8 cellular contexts compared by ENCODE assay signal in the genomic region with DNA sequence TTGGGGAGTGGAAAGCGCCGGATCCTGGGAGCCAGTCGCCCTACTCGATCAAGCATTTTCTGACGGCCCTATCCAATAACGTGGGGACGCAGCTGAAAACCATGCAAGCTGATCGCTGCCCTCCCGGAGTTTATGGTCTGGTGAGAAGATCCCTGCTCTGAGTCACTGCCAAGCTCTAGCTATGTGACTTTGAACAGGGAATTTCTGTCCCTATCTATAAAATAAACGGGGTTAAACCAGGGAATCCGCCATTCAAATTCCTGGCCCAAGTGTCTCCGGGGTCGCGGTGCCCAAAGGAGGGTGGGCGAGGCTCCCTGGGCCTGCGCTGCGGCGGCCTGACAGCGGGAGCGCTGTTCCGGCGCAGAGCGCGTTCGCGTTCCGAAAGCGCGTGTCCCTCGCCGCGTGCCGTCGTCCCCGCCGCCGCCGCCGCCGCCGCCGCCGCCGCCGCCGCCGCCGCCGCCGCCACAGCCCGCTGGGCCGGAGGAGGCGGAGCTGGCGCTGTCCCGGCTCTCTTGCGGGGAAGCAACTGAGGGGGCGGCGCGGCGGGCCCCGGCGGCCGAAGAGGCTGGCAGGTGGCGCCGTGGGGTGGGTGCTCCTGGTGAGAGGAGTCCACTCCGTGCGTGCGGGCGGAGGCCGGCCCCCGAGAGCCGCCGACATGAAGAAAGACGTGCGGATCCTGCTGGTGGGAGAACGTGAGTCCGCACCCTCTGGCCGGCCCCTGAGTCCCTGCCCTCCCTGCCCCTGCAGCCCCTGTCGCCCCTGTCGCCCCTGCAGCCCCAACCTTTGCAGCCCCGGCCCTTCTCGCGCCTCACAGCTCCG. TPM values are rescaled to one million over a fixed set of nuclear protein-coding genes. Genes with fewer than 3 reads are reported as not detected.
A peak's percentile ranks its signal among the peaks of the same experiment; 100 is the strongest.
DNase-seq lines count a peak whose midpoint lies in the region; ATAC-seq, FAIRE-seq and TF ChIP-seq lines count a peak whose summit lies in the region.

A gene (plus strand): TSS at position 465 of the 819 bp plus-strand sequence. CDS start 191 bp downstream, at position 656.

- H3K36me3 ChIP-seq in kidney epithelial cell (ENCODE audit: control insufficient read depth, insufficient read depth, low read length): no peaks in the 10 kb centered on the region

- H3K27me3 ChIP-seq in kidney epithelial cell (ENCODE audit: control insufficient read depth, insufficient read depth, low read length): no peaks in the 10 kb centered on the region

- CTCF ChIA-PET in A549 (lab: Yijun Ruan, JAX) (interaction anchor here (0.6 to 3.2 kb wide), 16 partner anchors 8 to 268 kb away, joined by 3 to 13 read pairs (median 3); no protein-coding TSS in a partner anchor), activated B cell treated with CpG ODN at 0.5 μM for 24 hours (lab: Charles Lee) (interaction anchor here (1.3 to 2.1 kb wide), 4 partner anchors 9 to 177 kb away, joined by 3 to 7 read pairs (median 3); no protein-coding TSS in a partner anchor)

- H3K4me1 ChIP-seq in A549: peaks cover 16% of the 10 kb centered on the region

- peak within 1 kb of the TSS; percentile 81 to 96 for H3K27ac ChIP-seq in A549

- no peak for TF ChIP-seq RAD21 in A549 (conservative IDR thresholded peaks at IDR 0.05 in 1 of 2, IDR thresholded peaks at IDR 0.05 in 1 of 2)

- H3K36me3 Mint-ChIP-seq in activated B cell treated with CpG ODN at 0.5 μM for 24 hours (ENCODE audit: low read depth): peaks cover 5% of the 10 kb centered on the region

- TF ChIP-seq CTCF in A549 (IDR thresholded peaks at IDR 0.05) (peak; percentile 76), activated B cell treated with CpG ODN at 0.5 μM for 24 hours (IDR thresholded peaks at IDR 0.05) (no peak), kidney epithelial cell (IDR thresholded peaks at IDR 0.05; ENCODE audit: insufficient read depth, low read length, poor library complexity, severe bottlenecking) (peak; percentile 33)

- peak; percentile 84 for FAIRE-seq in A549 (lab: Jason Lieb, UNC)

- POLR2A ChIA-PET in A549 (lab: Yijun Ruan, JAX): no interaction called here
- POLR2A ChIA-PET in activated B cell treated with CpG ODN at 0.5 μM for 24 hours (lab: Charles Lee): interaction anchor here (0.6 to 2.0 kb wide), 3 partner anchors 15 to 208 kb away, joined by 3 to 5 read pairs (median 4); no protein-coding TSS in a partner anchor

- intact Hi-C loops in activated B cell treated with CpG ODN at 0.5 μM for 24 hours (cut with micrococcal nuclease): loop anchor here (1.0 to 5.0 kb wide), 3 partner anchors 15 to 1235 kb away; a partner anchor contains a TSS

- no peaks in the 10 kb centered on the region for H3K9me3 Mint-ChIP-seq in activated B cell treated with CpG ODN at 0.5 μM for 24 hours

- TF ChIP-seq EP300 in A549 (IDR thresholded peaks at IDR 0.05): 0 out of 5 replicates have a peak, but pooled peaks of 1 of the 2 experiments have one; percentile 20

- TF ChIP-seq POLR2A in A549 (IDR thresholded peaks at IDR 0.05; ENCODE audit: low read length): peak; percentile 51

- DNase-seq in A549 (ENCODE audit: low read depth in 1 of 2, low spot score in 1 of 2): peak; percentile 87
- DNase-seq in NCI-H2171 treated with DMSO at 0.1 percent for 48 hours (lab: John Stamatoyannopoulos, UW): peak; percentile 88
- peak; percentile 79 for DNase-seq in activated B cell treated with CpG ODN at 0.5 μM for 24 hours
- peak; percentile 73 for DNase-seq in central memory CD4-positive, alpha-beta T cell
- DNase-seq in kidney epithelial cell (ENCODE audit: low read depth): no peak
- peak; percentile 37 to 62 for DNase-seq in stimulated activated CD4-positive, alpha-beta T cell treated with anti-CD3 and anti-CD28 coated beads, Interleukin-15, amount 100 ng/mL, for 48 hours (ENCODE audit: low read depth in 2 of 2)

- H3K4me2 ChIP-seq in A549: peak within 1 kb of the TSS; percentile 90

- no peaks in the 10 kb centered on the region for H3K27me3 Mint-ChIP-seq in activated B cell treated with CpG ODN at 0.5 μM for 24 hours

- H3K4me3 Mint-ChIP-seq in activated B cell treated with CpG ODN at 0.5 μM for 24 hours: peak within 1 kb of the TSS; percentile 98

- H3K9me3 ChIP-seq in A549: no peaks in the 10 kb centered on the region

- H3K27ac Mint-ChIP-seq in activated B cell treated with CpG ODN at 0.5 μM for 24 hours: peak within 1 kb of the TSS; percentile 85

- H3K4me1 Mint-ChIP-seq in activated B cell treated with CpG ODN at 0.5 μM for 24 hours: peaks cover 23% of the 10 kb centered on the region

- ATAC-seq in A549 (peak; percentile 83 to 84), GM18519 (IDR thresholded peaks at IDR 0.05; ENCODE audit: low FRiP score, unreplicated experiment) (peak; percentile 45), HG03066 (IDR thresholded peaks at IDR 0.05; ENCODE audit: low read depth, unreplicated experiment) (peak; percentile 66), activated B cell treated with CpG ODN at 0.5 μM for 24 hours (ENCODE audit: low read depth) (peak; percentile 82)

- H3K4me3 ChIP-seq in A549 (peak within 1 kb of the TSS; percentile 86), kidney epithelial cell (ENCODE audit: low read depth, low read length) (peak within 1 kb of the TSS; percentile 99)

- 2% methylated on average over 68 of the region's 84 CpGs for WGBS in A549 (ENCODE audit: missing lambda C conversion rate)

TF ChIP-seq in A549, 52 proteins besides CTCF, POLR2A, EP300 and RAD21 (continues in another document):
- TF ChIP-seq TFCP2L1 (CRISPR knock-in tag; IDR thresholded peaks at IDR 0.05) (no peak), ZNF302 (CRISPR knock-in tag; IDR thresholded peaks at IDR 0.05) (no peak), CBX8 (IDR thresholded peaks at IDR 0.05) (no peak), SMC3 (IDR thresholded peaks at IDR 0.05) (0 out of 3 replicates have a peak, but pooled peaks have one; percentile 16), JUNB (IDR thresholded peaks at IDR 0.05) (no peak), JUN (IDR thresholded peaks at IDR 0.05) (peak; percentile 72 to 85; a peak in 4 of 5 replicates), NR3C1 (IDR thresholded peaks at IDR 0.05) (no peak), MAZ (IDR thresholded peaks at IDR 0.05; ENCODE audit: borderline replicate concordance, low read depth, low read length) (no peak), PHF8 (IDR thresholded peaks at IDR 0.05; ENCODE audit: borderline replicate concordance, low read depth) (0 out of 2 replicates have a peak, but pooled peaks have one; percentile 16)
- TF ChIP-seq, protein P1, sequence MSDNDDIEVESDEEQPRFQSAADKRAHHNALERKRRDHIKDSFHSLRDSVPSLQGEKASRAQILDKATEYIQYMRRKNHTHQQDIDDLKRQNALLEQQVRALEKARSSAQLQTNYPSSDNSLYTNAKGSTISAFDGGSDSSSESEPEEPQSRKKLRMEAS (IDR thresholded peaks at IDR 0.05): peak; percentile 74
- TF ChIP-seq, protein P2, sequence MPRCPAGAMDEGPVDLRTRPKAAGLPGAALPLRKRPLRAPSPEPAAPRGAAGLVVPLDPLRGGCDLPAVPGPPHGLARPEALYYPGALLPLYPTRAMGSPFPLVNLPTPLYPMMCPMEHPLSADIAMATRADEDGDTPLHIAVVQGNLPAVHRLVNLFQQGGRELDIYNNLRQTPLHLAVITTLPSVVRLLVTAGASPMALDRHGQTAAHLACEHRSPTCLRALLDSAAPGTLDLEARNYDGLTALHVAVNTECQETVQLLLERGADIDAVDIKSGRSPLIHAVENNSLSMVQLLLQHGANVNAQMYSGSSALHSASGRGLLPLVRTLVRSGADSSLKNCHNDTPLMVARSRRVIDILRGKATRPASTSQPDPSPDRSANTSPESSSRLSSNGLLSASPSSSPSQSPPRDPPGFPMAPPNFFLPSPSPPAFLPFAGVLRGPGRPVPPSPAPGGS (IDR thresholded peaks at IDR 0.05): peak; percentile 57; the same call in 1 of the 3 replicates
- TF ChIP-seq, protein P3, sequence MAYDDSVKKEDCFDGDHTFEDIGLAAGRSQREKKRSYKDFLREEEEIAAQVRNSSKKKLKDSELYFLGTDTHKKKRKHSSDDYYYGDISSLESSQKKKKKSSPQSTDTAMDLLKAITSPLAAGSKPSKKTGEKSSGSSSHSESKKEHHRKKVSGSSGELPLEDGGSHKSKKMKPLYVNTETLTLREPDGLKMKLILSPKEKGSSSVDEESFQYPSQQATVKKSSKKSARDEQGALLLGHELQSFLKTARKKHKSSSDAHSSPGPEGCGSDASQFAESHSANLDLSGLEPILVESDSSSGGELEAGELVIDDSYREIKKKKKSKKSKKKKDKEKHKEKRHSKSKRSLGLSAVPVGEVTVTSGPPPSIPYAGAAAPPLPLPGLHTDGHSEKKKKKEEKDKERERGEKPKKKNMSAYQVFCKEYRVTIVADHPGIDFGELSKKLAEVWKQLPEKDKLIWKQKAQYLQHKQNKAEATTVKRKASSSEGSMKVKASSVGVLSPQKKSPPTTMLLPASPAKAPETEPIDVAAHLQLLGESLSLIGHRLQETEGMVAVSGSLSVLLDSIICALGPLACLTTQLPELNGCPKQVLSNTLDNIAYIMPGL (CRISPR knock-in tag; IDR thresholded peaks at IDR 0.05; ENCODE audit: borderline replicate concordance): no peak
- TF ChIP-seq, protein P4, sequence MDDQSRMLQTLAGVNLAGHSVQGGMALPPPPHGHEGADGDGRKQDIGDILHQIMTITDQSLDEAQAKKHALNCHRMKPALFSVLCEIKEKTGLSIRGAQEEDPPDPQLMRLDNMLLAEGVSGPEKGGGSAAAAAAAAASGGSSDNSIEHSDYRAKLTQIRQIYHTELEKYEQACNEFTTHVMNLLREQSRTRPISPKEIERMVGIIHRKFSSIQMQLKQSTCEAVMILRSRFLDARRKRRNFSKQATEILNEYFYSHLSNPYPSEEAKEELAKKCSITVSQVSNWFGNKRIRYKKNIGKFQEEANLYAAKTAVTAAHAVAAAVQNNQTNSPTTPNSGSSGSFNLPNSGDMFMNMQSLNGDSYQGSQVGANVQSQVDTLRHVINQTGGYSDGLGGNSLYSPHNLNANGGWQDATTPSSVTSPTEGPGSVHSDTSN (IDR thresholded peaks at IDR 0.05): 0 out of 2 replicates have a peak, but pooled peaks have one; percentile 18
- TF ChIP-seq, protein P5, sequence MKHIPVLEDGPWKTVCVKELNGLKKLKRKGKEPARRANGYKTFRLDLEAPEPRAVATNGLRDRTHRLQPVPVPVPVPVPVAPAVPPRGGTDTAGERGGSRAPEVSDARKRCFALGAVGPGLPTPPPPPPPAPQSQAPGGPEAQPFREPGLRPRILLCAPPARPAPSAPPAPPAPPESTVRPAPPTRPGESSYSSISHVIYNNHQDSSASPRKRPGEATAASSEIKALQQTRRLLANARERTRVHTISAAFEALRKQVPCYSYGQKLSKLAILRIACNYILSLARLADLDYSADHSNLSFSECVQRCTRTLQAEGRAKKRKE (CRISPR knock-in tag; IDR thresholded peaks at IDR 0.05; ENCODE audit: low read depth): no peak

RNA-seq across cellular contexts. Expression of the gene that starts here (rescaled TPM):
- polyA plus RNA-seq in A549 (2011; rRNA removed) (83.2 and 109 TPM in 2 replicates), A549 (2017; fragmentation: RNase III; extraction: RNeasy Plus Mini Kit Qiagen cat#74134 plus additional on column Dnase treatment) (25.8 to 27.6 TPM (median 26.6 TPM) in 3 replicates)
- 24.0 and 26.8 TPM in 2 replicates for polyA plus RNA-seq in A549 (2012; cell fraction: cytosol; rRNA removed)
- polyA plus RNA-seq in A549 (2012; cell fraction: nucleus; rRNA removed): 9.2 and 13.4 TPM in 2 replicates
- polyA minus RNA-seq in A549 (2011; rRNA and poly(A)+ RNA removed): 30.4 and 39.2 TPM in 2 replicates
- total RNA-seq in activated B cell treated with CpG ODN at 0.5 μM for 24 hours (14.8 and 16.2 TPM in 2 replicates), kidney epithelial cell (28.8 and 37.2 TPM in 2 replicates)
